In the genomic region with DNA sequence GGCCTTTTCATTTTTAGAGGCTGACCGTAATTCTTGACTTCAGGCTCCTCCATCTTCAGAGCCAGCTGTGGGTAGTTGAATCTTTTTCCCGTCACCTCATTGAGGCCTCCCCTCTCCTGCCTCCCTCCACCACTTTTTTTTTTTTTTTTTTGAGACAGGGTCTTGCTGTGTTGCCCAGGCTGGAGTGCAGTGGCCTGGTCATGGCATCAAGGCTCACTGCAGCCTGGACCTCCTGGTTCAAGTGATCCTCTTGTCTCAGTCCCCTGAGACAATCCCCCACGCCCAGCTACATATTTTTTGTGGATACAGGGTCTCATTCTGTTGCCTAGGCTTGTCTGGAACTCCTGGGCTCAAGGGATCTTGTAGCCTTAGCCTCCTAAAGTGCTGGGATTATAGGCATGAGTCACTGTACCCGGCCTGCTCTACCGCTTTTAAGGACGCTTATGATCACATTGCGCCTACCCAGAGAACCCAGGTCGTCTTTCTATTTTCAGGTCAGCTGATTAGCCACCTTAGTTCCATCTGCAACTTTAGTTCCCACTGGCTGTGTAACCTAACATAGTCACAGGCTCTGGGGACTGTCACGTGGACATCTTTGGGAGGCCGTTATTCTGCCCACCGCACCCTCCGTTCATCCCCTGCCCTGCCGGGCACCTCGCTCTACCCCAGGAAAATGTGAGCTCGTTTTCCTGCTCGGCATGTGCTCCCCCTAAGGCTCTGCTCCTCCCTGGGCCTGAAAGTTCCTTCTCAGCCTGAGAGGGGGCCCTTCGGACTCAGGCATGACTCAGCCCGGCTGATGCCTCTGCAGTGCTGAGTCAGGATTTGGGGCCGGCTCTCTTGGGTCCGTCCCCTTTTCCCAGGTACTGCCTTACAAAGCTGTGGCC, we compare ENCODE assay signal across 9 cellular contexts. TPM values are rescaled to one million over a fixed set of nuclear protein-coding genes. Genes with fewer than 3 reads are reported as not detected.
DNase-seq lines count a peak whose midpoint lies in the region; ATAC-seq, FAIRE-seq and TF ChIP-seq lines count a peak whose summit lies in the region.
"Had no signal": no experiment of that assay in that cellular context is flagged by ENCODE, and none has a peak within 500 bp of the region (broad histone marks: within the 10 kb centered on the region; RNA-seq: fewer than 3 reads in every experiment).

No MANE protein-coding gene starts in this region.

- H3K9me3 ChIP-seq in H1 (ENCODE audit: insufficient read depth in 2 of 2, low read depth in 1 of 2, low read length in 1 of 2) (no peaks in the 10 kb centered on the region), mucosa of descending colon (no peaks in the 10 kb centered on the region)

- H3K36me3 ChIP-seq in H1 (ENCODE audit: control insufficient read depth in 2 of 4, insufficient read depth in 4 of 4, low read length in 3 of 4): peaks cover 3 to 14% (median 7%) of the 10 kb centered on the region in 4 experiments; a peak in 6 of 8 replicates
- no peaks in the 10 kb centered on the region for H3K36me3 ChIP-seq in mucosa of descending colon (ENCODE audit: low read depth)

- no peak overlapping the region for H3K23ac ChIP-seq in H1 (ENCODE audit: insufficient read length)

- peaks cover 0 to 6% of the 10 kb centered on the region in 2 experiments for H4K20me1 ChIP-seq in H1 (replicated peaks in 1 of 2; ENCODE audit: control insufficient read depth in 1 of 2, insufficient read depth in 2 of 2, low read length in 2 of 2)

- H3K4ac ChIP-seq in H1 (replicated peaks; ENCODE audit: insufficient read length, low read depth, low read length): no peak overlapping the region

- no peak overlapping the region for H3K56ac ChIP-seq in H1 (replicated peaks; ENCODE audit: insufficient read length, low read depth, low read length)

- no peak overlapping the region for H3K9ac ChIP-seq in H1 (replicated peaks in 1 of 4; ENCODE audit: extremely low read depth in 1 of 4, low read depth in 3 of 4, low read length in 3 of 4)

- H3K14ac ChIP-seq in H1 (ENCODE audit: insufficient read length): no peak overlapping the region

- H2AFZ ChIP-seq in H1 (ENCODE audit: low read length): no peak overlapping the region; the same call in 1 of the 2 replicates

- no peak overlapping the region for H3K4me2 ChIP-seq in H1 (ENCODE audit: insufficient read depth in 1 of 2, low read depth in 2 of 2, low read length in 2 of 2)

- H3K4me1 ChIP-seq in H1 (replicated peaks in 1 of 4; ENCODE audit: control insufficient read depth in 3 of 4, insufficient read depth in 4 of 4, low read length in 3 of 4) (peaks cover 0 to 11% (median 6%) of the 10 kb centered on the region in 4 experiments; a peak in 6 of 7 replicates), mucosa of descending colon (ENCODE audit: low read depth) (no peaks in the 10 kb centered on the region)

- H3K79me1 ChIP-seq in H1 (ENCODE audit: low read depth, low read length): no peaks in the 10 kb centered on the region

- DNase-seq in AG08396 (ENCODE audit: low spot score) (peak; percentile 83), MV-4-11 (lab: John Stamatoyannopoulos, UW) (peak; percentile 35), H1 (ENCODE audit: low read depth in 1 of 2, low spot score in 2 of 2) (no peak), mucosa of descending colon (peak in 1 of 3 donors; percentile 71), UCSD-AML1 (lab: John Stamatoyannopoulos, UW; ENCODE audit: unreplicated experiment) (no peak)
- DNase-seq: NCI-H1048 had no signal

- H3K4me3 ChIP-seq in H1 (ENCODE audit: extremely low read depth in 1 of 4, insufficient read depth in 2 of 4, low read depth in 3 of 4, low read length in 4 of 4): no peak overlapping the region
- no peak overlapping the region for H3K4me3 ChIP-seq in mucosa of descending colon

- no peak; a peak in 1 of 4 replicates for TF ChIP-seq RAD21 in H1 (IDR thresholded peaks at IDR 0.05 in 1 of 2, conservative IDR thresholded peaks at IDR 0.05 in 1 of 2; ENCODE audit: low read depth in 2 of 2, low read length in 2 of 2)

- WGBS in H1 (ENCODE audit: extremely low coverage in 1 of 2, insufficient coverage in 1 of 2, insufficient read length in 1 of 2, insufficient replicate concordance in 2 of 2, low coverage in 1 of 2, low lambda C conversion rate in 2 of 2, missing lambda C conversion rate in 1 of 2), 2 experiments: 71% methylated on average over 20 of the region's 20 CpGs; no CpG with 5 or more reads in 1 of the 2 experiments

- H3K27me3 ChIP-seq in H1 (replicated peaks in 1 of 4; ENCODE audit: control insufficient read depth in 3 of 4, extremely low read depth in 1 of 4, insufficient read depth in 3 of 4, low read length in 3 of 4): peaks cover 0 to 23% (median 11%) of the 10 kb centered on the region in 4 experiments; a peak in 5 of 7 replicates

- POLR2A ChIA-PET in H1 (lab: Charles Lee; ENCODE audit: partially characterized antibody): interaction anchor here (0.7 to 4.6 kb wide), 8 partner anchors 9 to 198 kb away, joined by 3 to 26 read pairs (median 3); a partner anchor contains a TSS

- no peak for TF ChIP-seq EP300 in H1 (IDR thresholded peaks at IDR 0.05; ENCODE audit: borderline replicate concordance in 1 of 2, low read depth in 2 of 2, low read length in 2 of 2)

- CTCF ChIA-PET in H1 (lab: Charles Lee; ENCODE audit: partially characterized antibody): interaction anchor here (0.8 to 10.5 kb wide), 13 partner anchors 10 to 192 kb away, joined by 3 to 147 read pairs (median 4); a partner anchor contains a TSS

- H4K91ac ChIP-seq in H1 (replicated peaks; ENCODE audit: insufficient read length, low read length): no peak overlapping the region

- H3K79me2 ChIP-seq in H1 (ENCODE audit: control insufficient read depth in 1 of 2, insufficient read depth in 2 of 2, low read length in 2 of 2): no peaks in the 10 kb centered on the region

- TF ChIP-seq CTCF in H1 (IDR thresholded peaks at IDR 0.05; ENCODE audit: control extremely low read depth in 1 of 3, insufficient read depth in 1 of 3, low read depth in 1 of 3, low read length in 3 of 3) (no peak), mucosa of descending colon (IDR thresholded peaks at IDR 0.05) (no peak)

- peak; percentile 52 for ATAC-seq in mucosa of descending colon
- no peak for ATAC-seq in GM18867 (IDR thresholded peaks at IDR 0.05; ENCODE audit: unreplicated experiment)
- ATAC-seq in activated CD4-positive, CD25-positive, alpha-beta regulatory T cell treated with anti-CD3 and anti-CD28 coated beads, Interleukin-2, amount 50 U/mL, for 24 hours: no peak
- ATAC-seq in GM19023 (IDR thresholded peaks at IDR 0.05; ENCODE audit: unreplicated experiment): no peak

- TF ChIP-seq POLR2A in H1 (IDR thresholded peaks at IDR 0.05; ENCODE audit: control extremely low read depth in 1 of 2, low read depth in 2 of 2, low read length in 2 of 2): no peak

- peaks cover 13% of the 10 kb centered on the region; the same call in 1 of the 2 replicates for H3K23me2 ChIP-seq in H1 (ENCODE audit: low read depth, low read length)

- no peak overlapping the region for H2BK15ac ChIP-seq in H1 (ENCODE audit: low read length)

- no peak overlapping the region for H4K8ac ChIP-seq in H1 (ENCODE audit: extremely low read depth, insufficient read depth, low read length)

- H2BK5ac ChIP-seq in H1 (ENCODE audit: low read depth, low read length): no peak overlapping the region; the same call in 1 of the 2 replicates

- H4K5ac ChIP-seq in H1 (ENCODE audit: insufficient read length, low read depth, low read length): no peak overlapping the region

- intact Hi-C loops in mucosa of descending colon (cut with DNase I, micrococcal nuclease): no loop called here

- no peak overlapping the region for H2BK20ac ChIP-seq in H1 (ENCODE audit: low read length)

- no peak overlapping the region; the same call in 1 of the 2 replicates for H3K18ac ChIP-seq in H1 (ENCODE audit: extremely low read depth, low read length)

- no peak overlapping the region for H3K27ac ChIP-seq in H1 (ENCODE audit: low read depth, low read length)

- H2BK12ac ChIP-seq in H1 (ENCODE audit: low read depth, low read length): no peak overlapping the region

- FAIRE-seq in H1 (lab: Jason Lieb, UNC): no peak

- H2BK120ac ChIP-seq in H1 (replicated peaks; ENCODE audit: low read depth, low read length): no peak overlapping the region

- H2AK5ac ChIP-seq in H1 (ENCODE audit: low read depth, low read length): peak overlapping the region; percentile 70; the same call in 1 of the 2 replicates

RNA-seq across cellular contexts. Expression of a gene that starts 13.4 kb away (rescaled TPM):
- total RNA-seq in H1 (2021; fragmentation: NEBNext Ultra II Directional; extraction: Animal tissue kit (Norgen Biotek cat#: 25700)): 28.3 and 33.3 TPM in 2 replicates
- polyA plus RNA-seq in H1 (2011; rRNA removed): 34.5 and 37.6 TPM in 2 replicates
- 24.9 TPM for polyA plus RNA-seq in H1 (2011; cell fraction: cytosol; rRNA removed)
- 145 TPM for polyA plus RNA-seq in H1 (2011; cell fraction: nucleus; rRNA removed)
- 23.2 to 37.9 TPM (median 33.7 TPM) in 4 replicates for polyA plus RNA-seq in H1 (2012, experiment 1 of 2)
- 38.1 TPM for polyA plus RNA-seq in H1 (2012, experiment 2 of 2)
- 22.4 TPM for polyA plus RNA-seq in H1 (2013, experiment 1 of 2)
- 21.9 TPM for polyA plus RNA-seq in H1 (2013, experiment 2 of 2)
- polyA minus RNA-seq in H1 (2011; rRNA and poly(A)+ RNA removed): 14.2 and 16.0 TPM in 2 replicates
- 19.6 TPM for polyA minus RNA-seq in H1 (2011; cell fraction: cytosol; rRNA and poly(A)+ RNA removed)
- 16.3 TPM for polyA minus RNA-seq in H1 (2011; cell fraction: nucleus; rRNA and poly(A)+ RNA removed)
- total RNA-seq in mucosa of descending colon: 10 to 100 TPM; 22.0 to 67.4 (median 40.2) TPM

RNA-seq across cellular contexts. Expression of a gene that starts 42.1 kb away (rescaled TPM):
- 0.45 TPM in 1 of 2 replicates, not detected in the other for total RNA-seq in H1 (2021; fragmentation: NEBNext Ultra II Directional; extraction: Animal tissue kit (Norgen Biotek cat#: 25700))
- polyA plus RNA-seq in H1 (2011; rRNA removed): 0.24 and 0.57 TPM in 2 replicates
- 0.72 TPM for polyA plus RNA-seq in H1 (2011; cell fraction: cytosol; rRNA removed)
- 1.8 TPM for polyA plus RNA-seq in H1 (2011; cell fraction: nucleus; rRNA removed)
- polyA plus RNA-seq in H1 (2012, experiment 1 of 2): 0.53 to 0.60 TPM in 2 of 4 replicates, not detected in the others
- polyA plus RNA-seq in H1 (2012, experiment 2 of 2): 0.47 TPM
- 0.20 TPM for polyA plus RNA-seq in H1 (2013, experiment 1 of 2)
- polyA plus RNA-seq in H1 (2013, experiment 2 of 2): 0.13 TPM
- polyA minus RNA-seq in H1 (2011; rRNA and poly(A)+ RNA removed): 0.13 TPM in 1 of 2 replicates, not detected in the other
- not detected for polyA minus RNA-seq in H1 (2011; cell fraction: cytosol; rRNA and poly(A)+ RNA removed)
- 0.60 TPM for polyA minus RNA-seq in H1 (2011; cell fraction: nucleus; rRNA and poly(A)+ RNA removed)
- total RNA-seq in mucosa of descending colon: 10 to 100 TPM; 16.7 to 29.1 (median 26.1) TPM

RNA-seq across cellular contexts. Expression of a gene that starts 52.6 kb away (rescaled TPM):
- not detected in 2 replicates for total RNA-seq in H1 (2021; fragmentation: NEBNext Ultra II Directional; extraction: Animal tissue kit (Norgen Biotek cat#: 25700))
- 0.16 TPM in 1 of 2 replicates, not detected in the other for polyA plus RNA-seq in H1 (2011; rRNA removed)
- polyA plus RNA-seq in H1 (2011; cell fraction: cytosol; rRNA removed): not detected
- not detected for polyA plus RNA-seq in H1 (2011; cell fraction: nucleus; rRNA removed)
- polyA plus RNA-seq in H1 (2012, experiment 1 of 2): not detected in 4 replicates
- polyA plus RNA-seq in H1 (2012, experiment 2 of 2): not detected
- polyA plus RNA-seq in H1 (2013, experiment 1 of 2): not detected
- not detected for polyA plus RNA-seq in H1 (2013, experiment 2 of 2)
- not detected in 2 replicates for polyA minus RNA-seq in H1 (2011; rRNA and poly(A)+ RNA removed)
- not detected for polyA minus RNA-seq in H1 (2011; cell fraction: cytosol; rRNA and poly(A)+ RNA removed)
- not detected for polyA minus RNA-seq in H1 (2011; cell fraction: nucleus; rRNA and poly(A)+ RNA removed)
- total RNA-seq in mucosa of descending colon: not detected

Comparison
In these comparisons a context has a peak if more than half of its experiments do, and no peak if none do; other contexts are left out.
1. DNase-seq: peak in AG08396 (single experiment) and MV-4-11 (single experiment); none in H1 (0 of 2) and UCSD-AML1 (single experiment).
2. RNA of a gene that starts 42.1 kb away (total RNA-seq): 16.7 to 29.1 TPM in mucosa of descending colon; 0.45 TPM in H1; every median in the first group is over 10 times any median in the second.